Comparison of ENCODE assay signal across 9 cellular contexts in the genomic region with DNA sequence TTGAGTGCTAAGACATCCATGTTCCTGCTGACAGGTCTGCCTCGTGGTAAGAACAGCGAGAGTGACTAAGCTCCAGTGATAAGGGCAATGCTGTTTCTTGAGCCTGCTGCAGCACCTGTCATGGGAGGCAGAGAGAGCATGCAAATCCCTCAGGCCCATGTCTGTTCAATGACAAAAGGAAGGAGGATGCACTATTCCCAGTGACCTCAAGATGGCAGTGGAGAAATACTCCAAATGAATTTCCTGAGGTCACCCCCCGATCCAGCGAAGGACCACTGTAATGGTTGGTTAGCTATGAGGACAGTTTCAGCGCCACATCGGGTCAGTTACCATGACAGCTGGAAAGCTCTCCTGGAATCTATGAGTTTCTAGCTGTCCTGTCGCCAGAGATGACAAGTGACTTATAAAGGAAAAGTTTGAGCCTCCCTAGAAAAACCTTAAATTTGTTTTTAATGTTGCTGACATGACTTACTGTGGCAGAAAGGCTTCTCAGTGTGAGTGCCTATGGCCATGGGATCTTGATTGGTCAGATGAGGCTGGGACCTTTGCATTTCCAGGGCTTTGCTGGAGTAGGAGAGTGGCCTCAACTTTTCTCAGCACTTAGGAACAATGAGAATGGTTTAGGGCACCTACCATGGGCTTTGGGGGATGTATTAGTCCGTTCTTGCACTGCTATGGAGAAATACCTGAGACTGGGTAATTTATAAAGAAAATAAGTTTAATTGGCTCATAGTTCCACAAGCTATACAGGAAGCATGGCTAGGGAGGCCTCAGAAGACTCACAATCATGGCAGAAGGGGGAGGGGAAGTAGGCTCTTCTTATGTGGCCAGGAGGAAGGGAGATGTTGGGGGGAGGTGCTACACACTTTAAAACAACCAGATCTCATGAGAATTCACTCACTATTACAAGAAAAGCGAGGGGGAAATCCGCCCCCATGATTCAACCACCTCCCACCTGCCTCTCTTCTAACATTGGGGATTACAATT.
A peak's percentile ranks its signal among the peaks of the same experiment; 100 is the strongest.
DNase-seq lines count a peak whose midpoint lies in the region; ATAC-seq and TF ChIP-seq lines count a peak whose summit lies in the region.
"Had no signal": no experiment of that assay in that cellular context is flagged by ENCODE, and none has a peak within 500 bp of the region (broad histone marks: within the 10 kb centered on the region; RNA-seq: fewer than 3 reads in every experiment).

No MANE protein-coding gene starts in this region.

- no peaks in the 10 kb centered on the region for H3K9me3 ChIP-seq in CD8-positive, alpha-beta T cell (ENCODE audit: low read length)
- H3K9me3 ChIP-seq in NT2/D1 (ENCODE audit: insufficient read depth, low read length) (no peaks in the 10 kb centered on the region), spleen (no peaks in the 10 kb centered on the region)

- WGBS in spleen, 5 donors, result 28 to 37% (median 32%) methylated on average over 10 of the region's 10 CpGs

- H3K27me3 Mint-ChIP-seq in CD8-positive, alpha-beta T cell (ENCODE audit: low read depth), result no peaks in the 10 kb centered on the region
- H3K27me3 Mint-ChIP-seq in activated naive CD8-positive, alpha-beta T cell treated with anti-CD3 and anti-CD28 coated beads, Interleukin-2, amount 50 U/mL, for 24 hours, result no peaks in the 10 kb centered on the region

- intact Hi-C loops in CD8-positive, alpha-beta T cell (cut with DNase I, micrococcal nuclease), result loop anchor here (1.0 to 5.0 kb wide), 5 partner anchors 91 to 1581 kb away; no protein-coding TSS in a partner anchor
- intact Hi-C loops in spleen (cut with DNase I; ENCODE audit: low total_unique reads), result no loop called here

- POLR2A ChIA-PET in CD8-positive, alpha-beta T cell (lab: Charles Lee), result no interaction called here

- no peaks in the 10 kb centered on the region for H3K27me3 ChIP-seq in CD8-positive, alpha-beta T cell (ENCODE audit: insufficient read depth, low read length)
- H3K27me3 ChIP-seq in NT2/D1 (ENCODE audit: insufficient read depth, insufficient read length) (no peaks in the 10 kb centered on the region), spleen (replicated peaks in 1 of 7) (no peaks in the 10 kb centered on the region)

- no peak overlapping the region for H3K27ac ChIP-seq in CD8-positive, alpha-beta T cell (ENCODE audit: low read depth, low read length)
- no peak overlapping the region for H3K27ac ChIP-seq in spleen

- peak; percentile 52 for TF ChIP-seq CTCF in CD8-positive, alpha-beta T cell (IDR thresholded peaks at IDR 0.05)
- peak in 10 of 11 experiments; percentile 8 to 65 (median 57) for TF ChIP-seq CTCF in spleen (IDR thresholded peaks at IDR 0.05 in 8 of 11, conservative IDR thresholded peaks at IDR 0.05 in 3 of 11)

- no peak overlapping the region for H3K27ac Mint-ChIP-seq in CD8-positive, alpha-beta T cell
- no peak overlapping the region for H3K27ac Mint-ChIP-seq in activated naive CD8-positive, alpha-beta T cell treated with anti-CD3 and anti-CD28 coated beads, Interleukin-2, amount 50 U/mL, for 24 hours
- H3K27ac Mint-ChIP-seq: T-helper 1 cell treated with Interleukin-12 subunit alpha and Interleukin-12 subunit beta and Interleukin-4 antibody, amounts not matched to agents 30 μg/mL and 1 μg/mL, for 36 hours had no signal

- CTCF ChIA-PET in CD8-positive, alpha-beta T cell (lab: Charles Lee), result interaction anchor here (0.5 to 3.2 kb wide), 27 partner anchors 9 to 993 kb away, joined by 3 to 37 read pairs (median 4); partner anchors contain the start of genes AP5M1 and EXOC5

- H3K9me3 Mint-ChIP-seq in CD8-positive, alpha-beta T cell, result no peaks in the 10 kb centered on the region
- H3K9me3 Mint-ChIP-seq in activated naive CD8-positive, alpha-beta T cell treated with anti-CD3 and anti-CD28 coated beads, Interleukin-2, amount 50 U/mL, for 24 hours, result no peaks in the 10 kb centered on the region
- H3K9me3 Mint-ChIP-seq: T-helper 1 cell treated with Interleukin-12 subunit alpha and Interleukin-12 subunit beta and Interleukin-4 antibody, amounts not matched to agents 30 μg/mL and 1 μg/mL, for 36 hours had no signal

- peaks cover 6% of the 10 kb centered on the region for H3K4me1 ChIP-seq in CD8-positive, alpha-beta T cell (ENCODE audit: insufficient read depth, low read length)
- H3K4me1 ChIP-seq in NT2/D1 (ENCODE audit: insufficient read depth, insufficient read length), result no peaks in the 10 kb centered on the region
- H3K4me1 ChIP-seq in spleen, result peaks cover 0 to 9% (median 4%) of the 10 kb centered on the region in 6 donors

- H3K4me3 Mint-ChIP-seq in CD8-positive, alpha-beta T cell, result peak overlapping the region; percentile 40
- no peak overlapping the region for H3K4me3 Mint-ChIP-seq in activated naive CD8-positive, alpha-beta T cell treated with anti-CD3 and anti-CD28 coated beads, Interleukin-2, amount 50 U/mL, for 24 hours
- H3K4me3 Mint-ChIP-seq: T-helper 1 cell treated with Interleukin-12 subunit alpha and Interleukin-12 subunit beta and Interleukin-4 antibody, amounts not matched to agents 30 μg/mL and 1 μg/mL, for 36 hours had no signal

- no peak overlapping the region for H3K9ac ChIP-seq in NT2/D1 (ENCODE audit: insufficient read length, low read depth)

- H3K4me3 ChIP-seq in CD8-positive, alpha-beta T cell (ENCODE audit: low read depth, low read length), result no peak overlapping the region
- H3K4me3 ChIP-seq in NT2/D1 (ENCODE audit: insufficient read length, low read depth) (no peak overlapping the region), spleen (no peak overlapping the region)

- DNase-seq in CD8-positive, alpha-beta T cell, result peak in 5 of 7 experiments; percentile 16 to 54 (median 23)
- DNase-seq in HuH-7 (ENCODE audit: low spot score) (peak; percentile 26), NT2/D1 (ENCODE audit: low read depth, low spot score) (peak; percentile 78), hippocampal formation (lab: John Stamatoyannopoulos, UW) (peak; percentile 6 to 36), spleen (no peak)
- DNase-seq in activated naive CD8-positive, alpha-beta T cell treated with anti-CD3 and anti-CD28 coated beads, Interleukin-2, amount 50 U/mL, for 24 hours, result peak; percentile 32

- no peaks in the 10 kb centered on the region for H3K36me3 Mint-ChIP-seq in CD8-positive, alpha-beta T cell
- no peaks in the 10 kb centered on the region for H3K36me3 Mint-ChIP-seq in activated naive CD8-positive, alpha-beta T cell treated with anti-CD3 and anti-CD28 coated beads, Interleukin-2, amount 50 U/mL, for 24 hours (ENCODE audit: low read depth)

- no peaks in the 10 kb centered on the region for H3K36me3 ChIP-seq in CD8-positive, alpha-beta T cell (ENCODE audit: insufficient read depth, low read length)
- no peaks in the 10 kb centered on the region for H3K36me3 ChIP-seq in NT2/D1 (ENCODE audit: insufficient read depth, insufficient read length, low read length)
- H3K36me3 ChIP-seq in spleen, result no peaks in the 10 kb centered on the region

- no peak for TF ChIP-seq POLR2A in spleen (IDR thresholded peaks at IDR 0.05)

- ATAC-seq in CD8-positive, alpha-beta T cell, result peak; percentile 68
- ATAC-seq in GM19395 (IDR thresholded peaks at IDR 0.05; ENCODE audit: unreplicated experiment) (peak; percentile 68), GM18520 (IDR thresholded peaks at IDR 0.05; ENCODE audit: unreplicated experiment) (no peak)
- peak; percentile 83 for ATAC-seq in activated naive CD8-positive, alpha-beta T cell treated with anti-CD3 and anti-CD28 coated beads, Interleukin-2, amount 50 U/mL, for 24 hours

- H3K4me1 Mint-ChIP-seq in CD8-positive, alpha-beta T cell (ENCODE audit: low read depth), result peaks cover 13% of the 10 kb centered on the region
- H3K4me1 Mint-ChIP-seq in activated naive CD8-positive, alpha-beta T cell treated with anti-CD3 and anti-CD28 coated beads, Interleukin-2, amount 50 U/mL, for 24 hours, result peaks cover 11% of the 10 kb centered on the region
